9 cellular contexts compared by ENCODE assay signal in the genomic region with DNA sequence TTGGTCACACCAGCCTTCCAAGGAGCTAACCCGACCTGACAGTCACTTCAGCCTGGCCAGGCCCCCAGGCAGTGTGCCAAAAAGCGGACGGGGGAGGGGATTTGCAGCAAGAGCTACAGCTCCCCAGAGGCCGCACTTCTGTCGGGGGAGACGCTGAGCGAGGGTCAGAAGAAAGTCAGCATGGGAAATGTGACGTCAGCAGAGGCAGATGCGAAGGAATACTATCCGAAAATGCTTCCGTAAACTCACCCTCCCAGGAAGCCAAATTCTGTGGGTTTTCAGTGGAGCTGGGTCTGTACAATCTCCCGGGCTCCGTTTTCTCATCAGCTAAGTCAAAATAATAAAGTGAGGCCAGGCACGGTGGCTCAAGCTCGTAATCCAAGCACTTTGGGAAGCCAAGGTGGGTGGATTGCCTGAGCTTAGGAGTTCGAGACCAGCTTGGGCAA. TPM values are rescaled to one million over a fixed set of nuclear protein-coding genes. Genes with fewer than 3 reads are reported as not detected.
A peak's percentile ranks its signal among the peaks of the same experiment; 100 is the strongest.
DNase-seq lines count a peak whose midpoint lies in the region; FAIRE-seq and TF ChIP-seq lines count a peak whose summit lies in the region.
"Had no signal": no experiment of that assay in that cellular context is flagged by ENCODE, and none has a peak within 500 bp of the region (broad histone marks: within the 10 kb centered on the region; RNA-seq: fewer than 3 reads in every experiment).

No MANE protein-coding gene starts in this region.

- peaks cover 9% of the 10 kb centered on the region; the same call in 1 of the 2 replicates for H3K79me1 ChIP-seq in H1 (ENCODE audit: low read depth, low read length)
- H3K79me1 ChIP-seq in mesendoderm (ENCODE audit: low read length): peaks cover 7% of the 10 kb centered on the region

- TF ChIP-seq CTCF in H1 (IDR thresholded peaks at IDR 0.05; ENCODE audit: control extremely low read depth in 1 of 3, insufficient read depth in 1 of 3, low read depth in 1 of 3, low read length in 3 of 3) (no peak), suprapubic skin (IDR thresholded peaks at IDR 0.05) (no peak), GM10266 (IDR thresholded peaks at IDR 0.05; ENCODE audit: control insufficient read depth, insufficient read depth, low read depth, missing control alignments) (no peak)

- peak; percentile 77 for DNase-seq in NCI-H460 (ENCODE audit: extremely low read depth, low read depth)
- no peak for DNase-seq in H1 (ENCODE audit: low read depth in 1 of 2, low spot score in 2 of 2)
- peak; percentile 71 for DNase-seq in mesendoderm
- peak; percentile 94 to 97 for DNase-seq in suprapubic skin (ENCODE audit: low spot score in 2 of 2)
- DNase-seq in GM10266 (ENCODE audit: extremely low spot score): no peak
- no peak for DNase-seq in GM19239 (ENCODE audit: insufficient read length, low spot score)
- no peak for DNase-seq in NOMO-1 treated with DMSO at 0.1 percent for 48 hours (lab: John Stamatoyannopoulos, UW; ENCODE audit: unreplicated experiment)
- no peak for DNase-seq in cerebellum (ENCODE audit: low spot score)

- H3K4ac ChIP-seq in H1 (replicated peaks; ENCODE audit: insufficient read length, low read depth, low read length) (no peak overlapping the region), mesendoderm (ENCODE audit: low read depth, low read length) (no peak overlapping the region)

- no peaks in the 10 kb centered on the region for H4K20me1 ChIP-seq in H1 (replicated peaks in 1 of 2; ENCODE audit: control insufficient read depth in 1 of 2, insufficient read depth in 2 of 2, low read length in 2 of 2)

- H3K27me3 ChIP-seq in H1 (replicated peaks in 1 of 4; ENCODE audit: control insufficient read depth in 3 of 4, extremely low read depth in 1 of 4, insufficient read depth in 3 of 4, low read length in 3 of 4) (no peaks in the 10 kb centered on the region; a peak in 1 of 7 replicates), mesendoderm (ENCODE audit: insufficient read depth, low read length, poor library complexity) (no peaks in the 10 kb centered on the region), suprapubic skin (no peaks in the 10 kb centered on the region)

- POLR2A ChIA-PET in H1 (lab: Charles Lee; ENCODE audit: partially characterized antibody): interaction anchor here (0.7 to 1.9 kb wide), 3 partner anchors 10 to 57 kb away, joined by 3 to 5 read pairs (median 4); no protein-coding TSS in a partner anchor

- H3K36me3 ChIP-seq in H1 (ENCODE audit: control insufficient read depth in 2 of 4, insufficient read depth in 4 of 4, low read length in 3 of 4) (no peaks in the 10 kb centered on the region), mesendoderm (ENCODE audit: control insufficient read depth, insufficient read depth, low read length) (no peaks in the 10 kb centered on the region), suprapubic skin (no peaks in the 10 kb centered on the region)

- FAIRE-seq in H1 (lab: Jason Lieb, UNC) (no peak), GM19239 (lab: Jason Lieb, UNC) (no peak)
- FAIRE-seq: endothelial cell of umbilical vein had no signal

- no peak for TF ChIP-seq EP300 in H1 (IDR thresholded peaks at IDR 0.05; ENCODE audit: borderline replicate concordance in 1 of 2, low read depth in 2 of 2, low read length in 2 of 2)
- TF ChIP-seq EP300 in suprapubic skin (IDR thresholded peaks at IDR 0.05): no peak

- H4K8ac ChIP-seq in H1 (ENCODE audit: extremely low read depth, insufficient read depth, low read length) (no peak overlapping the region), mesendoderm (ENCODE audit: low read depth, low read length) (no peak overlapping the region)

- H4K5ac ChIP-seq in H1 (ENCODE audit: insufficient read length, low read depth, low read length) (no peak overlapping the region), mesendoderm (ENCODE audit: low read length) (no peak overlapping the region)

- H3K9ac ChIP-seq in H1 (replicated peaks in 1 of 4; ENCODE audit: extremely low read depth in 1 of 4, low read depth in 3 of 4, low read length in 3 of 4) (peak overlapping the region in 1 of 4 experiments; percentile 31; a peak in 1 of 7 replicates), mesendoderm (ENCODE audit: low read length) (peak overlapping the region; percentile 37)

- H3K4me3 ChIP-seq in H1 (ENCODE audit: extremely low read depth in 1 of 4, insufficient read depth in 2 of 4, low read depth in 3 of 4, low read length in 4 of 4) (no peak overlapping the region), mesendoderm (ENCODE audit: low read length) (no peak overlapping the region), suprapubic skin (no peak overlapping the region)

- no peak overlapping the region for H3K27ac ChIP-seq in H1 (ENCODE audit: low read depth, low read length)
- no peak overlapping the region for H3K27ac ChIP-seq in mesendoderm (ENCODE audit: low read depth, low read length)
- peak overlapping the region; percentile 89 for H3K27ac ChIP-seq in suprapubic skin

- H2BK20ac ChIP-seq in H1 (ENCODE audit: low read length): peak overlapping the region; percentile 24; the same call in 1 of the 2 replicates

- H3K23ac ChIP-seq in H1 (ENCODE audit: insufficient read length): no peak overlapping the region
- peak overlapping the region; percentile 37 for H3K23ac ChIP-seq in mesendoderm (ENCODE audit: low read length)

- H3K4me1 ChIP-seq in H1 (replicated peaks in 1 of 4; ENCODE audit: control insufficient read depth in 3 of 4, insufficient read depth in 4 of 4, low read length in 3 of 4) (peaks cover 24 to 59% (median 34%) of the 10 kb centered on the region in 4 experiments), mesendoderm (ENCODE audit: control insufficient read depth, low read depth, low read length) (peaks cover 35% of the 10 kb centered on the region), suprapubic skin (peaks cover 82% of the 10 kb centered on the region)

- H3K23me2 ChIP-seq in H1 (ENCODE audit: low read depth, low read length): no peaks in the 10 kb centered on the region

- no peak overlapping the region; the same call in 1 of the 2 replicates for H2BK15ac ChIP-seq in H1 (ENCODE audit: low read length)
- H2BK15ac ChIP-seq in mesendoderm (replicated peaks; ENCODE audit: low read depth): no peak overlapping the region

- H3K9me3 ChIP-seq in H1 (ENCODE audit: insufficient read depth in 2 of 2, low read depth in 1 of 2, low read length in 1 of 2): no peaks in the 10 kb centered on the region
- no peaks in the 10 kb centered on the region for H3K9me3 ChIP-seq in suprapubic skin

- H2AFZ ChIP-seq in H1 (ENCODE audit: low read length): no peak overlapping the region

- no peak overlapping the region for H2BK120ac ChIP-seq in H1 (replicated peaks; ENCODE audit: low read depth, low read length)
- H2BK120ac ChIP-seq in mesendoderm (ENCODE audit: low read depth, low read length): no peak overlapping the region

- H2AK5ac ChIP-seq in H1 (ENCODE audit: low read depth, low read length): no peak overlapping the region; the same call in 1 of the 2 replicates
- H2AK5ac ChIP-seq in mesendoderm (ENCODE audit: low read length): no peak overlapping the region

- H3K56ac ChIP-seq in H1 (replicated peaks; ENCODE audit: insufficient read length, low read depth, low read length) (no peak overlapping the region), mesendoderm (ENCODE audit: low read length) (peak overlapping the region; percentile 27)

- H4K91ac ChIP-seq in H1 (replicated peaks; ENCODE audit: insufficient read length, low read length): no peak overlapping the region

- no peak for TF ChIP-seq RAD21 in H1 (IDR thresholded peaks at IDR 0.05 in 1 of 2, conservative IDR thresholded peaks at IDR 0.05 in 1 of 2; ENCODE audit: low read depth in 2 of 2, low read length in 2 of 2)

- TF ChIP-seq POLR2A in H1 (IDR thresholded peaks at IDR 0.05; ENCODE audit: control extremely low read depth in 1 of 2, low read depth in 2 of 2, low read length in 2 of 2): no peak
- TF ChIP-seq POLR2A in suprapubic skin (IDR thresholded peaks at IDR 0.05): no peak

- H3K4me2 ChIP-seq in H1 (ENCODE audit: insufficient read depth in 1 of 2, low read depth in 2 of 2, low read length in 2 of 2) (no peak overlapping the region), mesendoderm (ENCODE audit: low read length) (no peak overlapping the region)

- H3K79me2 ChIP-seq in H1 (ENCODE audit: control insufficient read depth in 1 of 2, insufficient read depth in 2 of 2, low read length in 2 of 2) (peaks cover 0 to 7% of the 10 kb centered on the region in 2 experiments; a peak in 1 of 4 replicates), mesendoderm (ENCODE audit: control insufficient read depth, insufficient read depth, low read length) (no peaks in the 10 kb centered on the region)

- H3K18ac ChIP-seq in H1 (ENCODE audit: extremely low read depth, low read length) (no peak overlapping the region), mesendoderm (ENCODE audit: low read length) (no peak overlapping the region)

- 86% methylated on average over 14 of the region's 16 CpGs; no CpG with 5 or more reads in 1 of the 2 experiments for WGBS in H1 (ENCODE audit: extremely low coverage in 1 of 2, insufficient coverage in 1 of 2, insufficient read length in 1 of 2, insufficient replicate concordance in 2 of 2, low coverage in 1 of 2, low lambda C conversion rate in 2 of 2, missing lambda C conversion rate in 1 of 2), 2 experiments
- no CpG with 5 or more reads among the region's 16 CpGs for WGBS in mesendoderm (ENCODE audit: extremely low coverage, insufficient coverage, low lambda C conversion rate)
- 71% methylated on average over 16 of the region's 16 CpGs for WGBS in suprapubic skin

- CTCF ChIA-PET in H1 (lab: Charles Lee; ENCODE audit: partially characterized antibody): interaction anchor here (0.8 to 15.0 kb wide), 10 partner anchors 9 to 101 kb away, joined by 3 to 168 read pairs (median 4); no protein-coding TSS in a partner anchor

- H2BK12ac ChIP-seq in H1 (ENCODE audit: low read depth, low read length): 0 out of 2 replicates have a peak overlapping the region, but pooled peaks have one; percentile 35

- peak overlapping the region; percentile 67; the same call in 1 of the 2 replicates for H2BK5ac ChIP-seq in H1 (ENCODE audit: low read depth, low read length)
- H2BK5ac ChIP-seq in mesendoderm (ENCODE audit: low read length): peak overlapping the region; percentile 17

- no peak overlapping the region for H3K14ac ChIP-seq in H1 (ENCODE audit: insufficient read length)

RNA-seq across cellular contexts. Expression of gene ECE1, which starts 28.5 kb away (rescaled TPM):
- total RNA-seq in NCI-H460 (2014; rRNA removed; shearing (Covaris generic)): 72.8 and 79.5 TPM in 2 replicates
- 51.6 and 72.7 TPM in 2 replicates for polyA plus RNA-seq in NCI-H460 (2014; cell fraction: nucleus; rRNA removed)
- 36.8 and 37.1 TPM in 2 replicates for total RNA-seq in H1 (2021; fragmentation: NEBNext Ultra II Directional; extraction: Animal tissue kit (Norgen Biotek cat#: 25700))
- 21.4 and 26.7 TPM in 2 replicates for polyA plus RNA-seq in H1 (2011; rRNA removed)
- 15.9 TPM for polyA plus RNA-seq in H1 (2011; cell fraction: cytosol; rRNA removed)
- polyA plus RNA-seq in H1 (2011; cell fraction: nucleus; rRNA removed): 24.2 TPM
- polyA plus RNA-seq in H1 (2012, experiment 1 of 2): 23.4 to 31.1 TPM (median 26.4 TPM) in 4 replicates
- 17.3 TPM for polyA plus RNA-seq in H1 (2012, experiment 2 of 2)
- polyA plus RNA-seq in H1 (2013, experiment 1 of 2): 44.8 TPM
- 44.6 TPM for polyA plus RNA-seq in H1 (2013, experiment 2 of 2)
- 23.9 and 27.9 TPM in 2 replicates for polyA minus RNA-seq in H1 (2011; rRNA and poly(A)+ RNA removed)
- polyA minus RNA-seq in H1 (2011; cell fraction: cytosol; rRNA and poly(A)+ RNA removed): 13.4 TPM
- polyA minus RNA-seq in H1 (2011; cell fraction: nucleus; rRNA and poly(A)+ RNA removed): 12.3 TPM
- polyA plus RNA-seq in mesendoderm (2013, experiment 1 of 2): 19.2 TPM
- polyA plus RNA-seq in mesendoderm (2013, experiment 2 of 2): 19.4 TPM
- total RNA-seq in suprapubic skin: 10 to 100 TPM; 40.8 to 64.2 (median 55.3) TPM
- 12.6 TPM for total RNA-seq in cerebellum

Comparison
In these comparisons a context has a peak if more than half of its experiments do, and no peak if none do; other contexts are left out.
1. DNase-seq: peak in NCI-H460 (single experiment), mesendoderm (single experiment) and suprapubic skin (2 of 2); none in H1 (0 of 2), GM10266 (single experiment), GM19239 (single experiment), NOMO-1 treated with DMSO at 0.1 percent for 48 hours (single experiment) and cerebellum (single experiment).